ENCODE assay signal across 1 cellular context in the genomic region with DNA sequence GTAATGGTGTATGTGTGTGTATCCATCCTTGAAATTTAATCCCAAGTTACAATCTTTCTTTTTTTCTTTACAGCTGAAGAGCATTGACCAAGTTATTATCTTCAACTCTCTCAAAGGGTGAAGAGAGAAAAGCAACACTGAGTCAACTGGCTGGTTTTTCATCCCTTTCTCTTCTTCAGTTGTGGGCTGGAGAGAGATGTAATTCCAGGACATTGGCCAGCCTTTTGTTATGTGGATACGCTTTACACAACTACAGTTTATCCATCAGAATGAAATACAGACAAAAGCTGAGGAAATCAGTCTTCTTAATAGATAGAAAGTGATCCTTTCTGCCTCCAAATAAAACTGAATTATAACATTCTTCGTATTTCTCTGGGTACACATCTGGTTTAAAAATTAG.
A peak's percentile ranks its signal among the peaks of the same experiment; 100 is the strongest.
TF ChIP-seq lines count a peak whose summit lies in the region.

No MANE protein-coding gene starts in this region.

TF ChIP-seq in GM23338, 12 proteins besides CTCF, POLR2A, EP300 and RAD21:
- TF ChIP-seq, protein P1, sequence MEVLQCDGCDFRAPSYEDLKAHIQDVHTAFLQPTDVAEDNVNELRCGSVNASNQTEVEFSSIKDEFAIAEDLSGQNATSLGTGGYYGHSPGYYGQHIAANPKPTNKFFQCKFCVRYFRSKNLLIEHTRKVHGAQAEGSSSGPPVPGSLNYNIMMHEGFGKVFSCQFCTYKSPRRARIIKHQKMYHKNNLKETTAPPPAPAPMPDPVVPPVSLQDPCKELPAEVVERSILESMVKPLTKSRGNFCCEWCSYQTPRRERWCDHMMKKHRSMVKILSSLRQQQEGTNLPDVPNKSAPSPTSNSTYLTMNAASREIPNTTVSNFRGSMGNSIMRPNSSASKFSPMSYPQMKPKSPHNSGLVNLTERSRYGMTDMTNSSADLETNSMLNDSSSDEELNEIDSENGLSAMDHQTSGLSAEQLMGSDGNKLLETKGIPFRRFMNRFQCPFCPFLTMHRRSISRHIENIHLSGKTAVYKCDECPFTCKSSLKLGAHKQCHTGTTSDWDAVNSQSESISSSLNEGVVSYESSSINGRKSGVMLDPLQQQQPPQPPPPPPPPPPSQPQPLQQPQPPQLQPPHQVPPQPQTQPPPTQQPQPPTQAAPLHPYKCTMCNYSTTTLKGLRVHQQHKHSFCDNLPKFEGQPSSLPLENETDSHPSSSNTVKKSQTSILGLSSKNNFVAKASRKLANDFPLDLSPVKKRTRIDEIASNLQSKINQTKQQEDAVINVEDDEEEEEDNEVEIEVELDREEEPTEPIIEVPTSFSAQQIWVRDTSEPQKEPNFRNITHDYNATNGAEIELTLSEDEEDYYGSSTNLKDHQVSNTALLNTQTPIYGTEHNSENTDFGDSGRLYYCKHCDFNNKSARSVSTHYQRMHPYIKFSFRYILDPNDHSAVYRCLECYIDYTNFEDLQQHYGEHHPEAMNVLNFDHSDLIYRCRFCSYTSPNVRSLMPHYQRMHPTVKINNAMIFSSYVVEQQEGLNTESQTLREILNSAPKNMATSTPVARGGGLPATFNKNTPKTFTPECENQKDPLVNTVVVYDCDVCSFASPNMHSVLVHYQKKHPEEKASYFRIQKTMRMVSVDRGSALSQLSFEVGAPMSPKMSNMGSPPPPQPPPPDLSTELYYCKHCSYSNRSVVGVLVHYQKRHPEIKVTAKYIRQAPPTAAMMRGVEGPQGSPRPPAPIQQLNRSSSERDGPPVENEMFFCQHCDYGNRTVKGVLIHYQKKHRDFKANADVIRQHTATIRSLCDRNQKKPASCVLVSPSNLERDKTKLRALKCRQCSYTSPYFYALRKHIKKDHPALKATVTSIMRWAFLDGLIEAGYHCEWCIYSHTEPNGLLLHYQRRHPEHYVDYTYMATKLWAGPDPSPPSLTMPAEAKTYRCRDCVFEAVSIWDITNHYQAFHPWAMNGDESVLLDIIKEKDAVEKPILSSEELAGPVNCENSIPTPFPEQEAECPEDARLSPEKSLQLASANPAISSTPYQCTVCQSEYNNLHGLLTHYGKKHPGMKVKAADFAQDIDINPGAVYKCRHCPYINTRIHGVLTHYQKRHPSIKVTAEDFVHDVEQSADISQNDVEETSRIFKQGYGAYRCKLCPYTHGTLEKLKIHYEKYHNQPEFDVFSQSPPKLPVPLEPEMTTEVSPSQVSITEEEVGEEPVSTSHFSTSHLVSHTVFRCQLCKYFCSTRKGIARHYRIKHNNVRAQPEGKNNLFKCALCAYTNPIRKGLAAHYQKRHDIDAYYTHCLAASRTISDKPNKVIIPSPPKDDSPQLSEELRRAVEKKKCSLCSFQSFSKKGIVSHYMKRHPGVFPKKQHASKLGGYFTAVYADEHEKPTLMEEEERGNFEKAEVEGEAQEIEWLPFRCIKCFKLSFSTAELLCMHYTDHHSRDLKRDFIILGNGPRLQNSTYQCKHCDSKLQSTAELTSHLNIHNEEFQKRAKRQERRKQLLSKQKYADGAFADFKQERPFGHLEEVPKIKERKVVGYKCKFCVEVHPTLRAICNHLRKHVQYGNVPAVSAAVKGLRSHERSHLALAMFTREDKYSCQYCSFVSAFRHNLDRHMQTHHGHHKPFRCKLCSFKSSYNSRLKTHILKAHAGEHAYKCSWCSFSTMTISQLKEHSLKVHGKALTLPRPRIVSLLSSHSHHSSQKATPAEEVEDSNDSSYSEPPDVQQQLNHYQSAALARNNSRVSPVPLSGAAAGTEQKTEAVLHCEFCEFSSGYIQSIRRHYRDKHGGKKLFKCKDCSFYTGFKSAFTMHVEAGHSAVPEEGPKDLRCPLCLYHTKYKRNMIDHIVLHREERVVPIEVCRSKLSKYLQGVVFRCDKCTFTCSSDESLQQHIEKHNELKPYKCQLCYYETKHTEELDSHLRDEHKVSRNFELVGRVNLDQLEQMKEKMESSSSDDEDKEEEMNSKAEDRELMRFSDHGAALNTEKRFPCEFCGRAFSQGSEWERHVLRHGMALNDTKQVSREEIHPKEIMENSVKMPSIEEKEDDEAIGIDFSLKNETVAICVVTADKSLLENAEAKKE (CRISPR knock-in tag; IDR thresholded peaks at IDR 0.05): peak; percentile 59; the same call in 1 of the 2 replicates
- TF ChIP-seq, protein P2, sequence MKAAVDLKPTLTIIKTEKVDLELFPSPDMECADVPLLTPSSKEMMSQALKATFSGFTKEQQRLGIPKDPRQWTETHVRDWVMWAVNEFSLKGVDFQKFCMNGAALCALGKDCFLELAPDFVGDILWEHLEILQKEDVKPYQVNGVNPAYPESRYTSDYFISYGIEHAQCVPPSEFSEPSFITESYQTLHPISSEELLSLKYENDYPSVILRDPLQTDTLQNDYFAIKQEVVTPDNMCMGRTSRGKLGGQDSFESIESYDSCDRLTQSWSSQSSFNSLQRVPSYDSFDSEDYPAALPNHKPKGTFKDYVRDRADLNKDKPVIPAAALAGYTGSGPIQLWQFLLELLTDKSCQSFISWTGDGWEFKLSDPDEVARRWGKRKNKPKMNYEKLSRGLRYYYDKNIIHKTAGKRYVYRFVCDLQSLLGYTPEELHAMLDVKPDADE (IDR thresholded peaks at IDR 0.05): no peak
- TF ChIP-seq POLR2AphosphoS5 (IDR thresholded peaks at IDR 0.05; ENCODE audit: low read depth) (no peak), NANOG (IDR thresholded peaks at IDR 0.05; ENCODE audit: borderline replicate concordance) (no peak), CREB1 (CRISPR knock-in tag; IDR thresholded peaks at IDR 0.05; ENCODE audit: low read depth) (no peak), EZH2 (IDR thresholded peaks at IDR 0.05; ENCODE audit: low read depth, unreplicated experiment) (no peak)
- TF ChIP-seq, protein P3, sequence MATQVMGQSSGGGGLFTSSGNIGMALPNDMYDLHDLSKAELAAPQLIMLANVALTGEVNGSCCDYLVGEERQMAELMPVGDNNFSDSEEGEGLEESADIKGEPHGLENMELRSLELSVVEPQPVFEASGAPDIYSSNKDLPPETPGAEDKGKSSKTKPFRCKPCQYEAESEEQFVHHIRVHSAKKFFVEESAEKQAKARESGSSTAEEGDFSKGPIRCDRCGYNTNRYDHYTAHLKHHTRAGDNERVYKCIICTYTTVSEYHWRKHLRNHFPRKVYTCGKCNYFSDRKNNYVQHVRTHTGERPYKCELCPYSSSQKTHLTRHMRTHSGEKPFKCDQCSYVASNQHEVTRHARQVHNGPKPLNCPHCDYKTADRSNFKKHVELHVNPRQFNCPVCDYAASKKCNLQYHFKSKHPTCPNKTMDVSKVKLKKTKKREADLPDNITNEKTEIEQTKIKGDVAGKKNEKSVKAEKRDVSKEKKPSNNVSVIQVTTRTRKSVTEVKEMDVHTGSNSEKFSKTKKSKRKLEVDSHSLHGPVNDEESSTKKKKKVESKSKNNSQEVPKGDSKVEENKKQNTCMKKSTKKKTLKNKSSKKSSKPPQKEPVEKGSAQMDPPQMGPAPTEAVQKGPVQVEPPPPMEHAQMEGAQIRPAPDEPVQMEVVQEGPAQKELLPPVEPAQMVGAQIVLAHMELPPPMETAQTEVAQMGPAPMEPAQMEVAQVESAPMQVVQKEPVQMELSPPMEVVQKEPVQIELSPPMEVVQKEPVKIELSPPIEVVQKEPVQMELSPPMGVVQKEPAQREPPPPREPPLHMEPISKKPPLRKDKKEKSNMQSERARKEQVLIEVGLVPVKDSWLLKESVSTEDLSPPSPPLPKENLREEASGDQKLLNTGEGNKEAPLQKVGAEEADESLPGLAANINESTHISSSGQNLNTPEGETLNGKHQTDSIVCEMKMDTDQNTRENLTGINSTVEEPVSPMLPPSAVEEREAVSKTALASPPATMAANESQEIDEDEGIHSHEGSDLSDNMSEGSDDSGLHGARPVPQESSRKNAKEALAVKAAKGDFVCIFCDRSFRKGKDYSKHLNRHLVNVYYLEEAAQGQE (IDR thresholded peaks at IDR 0.05; ENCODE audit: unreplicated experiment): no peak
